Comparison of ENCODE assay signal across 26 cellular contexts in the genomic region with DNA sequence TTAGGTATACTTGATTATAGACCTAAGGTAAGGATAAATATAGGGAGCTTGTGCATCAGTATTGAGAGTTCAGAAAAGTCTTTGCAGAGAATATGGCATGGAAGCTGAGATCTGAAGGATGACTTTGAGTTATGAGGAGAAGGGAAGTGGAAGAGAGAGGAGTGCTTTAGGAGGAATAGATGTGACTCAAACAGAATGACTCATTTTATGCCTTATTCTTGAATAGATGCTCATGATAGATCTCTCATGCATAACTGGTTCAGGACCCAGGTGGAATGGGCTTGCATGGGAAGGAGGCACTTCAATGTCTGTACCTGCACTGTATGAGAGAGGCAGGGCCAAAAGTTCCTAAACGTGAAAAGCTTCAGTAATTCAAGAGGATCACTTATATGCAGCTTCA.
DNase-seq lines count a peak whose midpoint lies in the region; ATAC-seq, FAIRE-seq and TF ChIP-seq lines count a peak whose summit lies in the region.
"Had no signal": no experiment of that assay in that cellular context is flagged by ENCODE, and none has a peak within 500 bp of the region (broad histone marks: within the 10 kb centered on the region; RNA-seq: fewer than 3 reads in every experiment).

No MANE protein-coding gene starts in this region.

- H3K27ac Mint-ChIP-seq in activated naive CD4-positive, alpha-beta T cell treated with anti-CD3 and anti-CD28 coated beads for 36 hours: no peak overlapping the region
- H3K27ac Mint-ChIP-seq: activated CD8-positive, alpha-beta T cell treated with anti-CD3 and anti-CD28 coated beads for 36 hours; CD8-positive, alpha-beta memory T cell; IgD-negative memory B cell; progenitor cell of endocrine pancreas had no signal

- no CpG with 5 or more reads among the region's 1 CpG for WGBS in mesendoderm (ENCODE audit: extremely low coverage, insufficient coverage, low lambda C conversion rate)

- no peaks in the 10 kb centered on the region for H3K9me3 Mint-ChIP-seq in activated naive CD4-positive, alpha-beta T cell treated with anti-CD3 and anti-CD28 coated beads for 36 hours
- H3K9me3 Mint-ChIP-seq: activated CD8-positive, alpha-beta T cell treated with anti-CD3 and anti-CD28 coated beads for 36 hours; CD8-positive, alpha-beta memory T cell; IgD-negative memory B cell had no signal

- H2AK5ac ChIP-seq in mesendoderm (ENCODE audit: low read length): no peak overlapping the region

- TF ChIP-seq CTCF in bronchial epithelial cell (IDR thresholded peaks at IDR 0.05; ENCODE audit: insufficient read depth, low read length, severe bottlenecking): no peak

- no peak overlapping the region for H3K23ac ChIP-seq in mesendoderm (ENCODE audit: low read length)

- H3K4me3 Mint-ChIP-seq in activated naive CD4-positive, alpha-beta T cell treated with anti-CD3 and anti-CD28 coated beads for 36 hours: no peak overlapping the region
- H3K4me3 Mint-ChIP-seq: activated CD8-positive, alpha-beta T cell treated with anti-CD3 and anti-CD28 coated beads for 36 hours; CD8-positive, alpha-beta memory T cell; IgD-negative memory B cell had no signal

- H3K79me2 ChIP-seq in mesendoderm (ENCODE audit: control insufficient read depth, insufficient read depth, low read length): no peaks in the 10 kb centered on the region

- no peak overlapping the region for H3K56ac ChIP-seq in mesendoderm (ENCODE audit: low read length)

- H3K4me2 ChIP-seq in mesendoderm (ENCODE audit: low read length): no peak overlapping the region
- H3K4me2 ChIP-seq: smooth muscle cell had no signal

- H2BK120ac ChIP-seq in mesendoderm (ENCODE audit: low read depth, low read length): no peak overlapping the region

- H2BK15ac ChIP-seq in mesendoderm (replicated peaks; ENCODE audit: low read depth): no peak overlapping the region

- H3K18ac ChIP-seq in mesendoderm (ENCODE audit: low read length): peak overlapping the region; percentile 39

- DNase-seq in EH (ENCODE audit: low read depth) (peak; percentile 43), M059J (ENCODE audit: low read depth) (peak; percentile 45), bronchial epithelial cell (ENCODE audit: low read depth) (peak; percentile 60), mesendoderm (no peak), SKM-1 (lab: John Stamatoyannopoulos, UW; ENCODE audit: unreplicated experiment) (no peak)
- DNase-seq in activated naive CD4-positive, alpha-beta T cell treated with anti-CD3 and anti-CD28 coated beads for 36 hours: no peak
- DNase-seq: activated CD4-positive, CD25-positive, alpha-beta regulatory T cell; activated CD8-positive, alpha-beta T cell treated with anti-CD3 and anti-CD28 coated beads for 36 hours; activated T-cell treated with anti-CD3 and anti-CD28 coated beads, Interleukin-2, amount 50 U/mL, for 1 hour; amniotic stem cell; CD8-positive, alpha-beta memory T cell; central memory CD4-positive, alpha-beta T cell; DND-41; dorsolateral prefrontal cortex; glutamatergic neuron; left lung; MM.1S; NCI-H1694; stimulated activated CD4-positive, alpha-beta T cell treated with anti-CD3 and anti-CD28 coated beads, Interleukin-2, amount 100 ng/mL, for 48 hours; stimulated activated naive CD4-positive, alpha-beta T cell treated with Interleukin-2 at 50 U/mL for 16 hours; T-helper 9 cell; thyroid gland had no signal

- no peak for FAIRE-seq in bronchial epithelial cell (lab: Jason Lieb, UNC)

- no peaks in the 10 kb centered on the region for H3K4me1 ChIP-seq in mesendoderm (ENCODE audit: control insufficient read depth, low read depth, low read length)
- H3K4me1 ChIP-seq: left lung, thyroid gland had no signal

- no peak overlapping the region for H3K9ac ChIP-seq in mesendoderm (ENCODE audit: low read length)

- H3K79me1 ChIP-seq in mesendoderm (ENCODE audit: low read length): no peaks in the 10 kb centered on the region

- H3K27ac ChIP-seq in mesendoderm (ENCODE audit: low read depth, low read length): no peak overlapping the region
- H3K27ac ChIP-seq: dorsolateral prefrontal cortex, left lung, thyroid gland had no signal

- H3K27me3 Mint-ChIP-seq in activated naive CD4-positive, alpha-beta T cell treated with anti-CD3 and anti-CD28 coated beads for 36 hours (ENCODE audit: low read depth): no peaks in the 10 kb centered on the region
- H3K27me3 Mint-ChIP-seq: activated CD8-positive, alpha-beta T cell treated with anti-CD3 and anti-CD28 coated beads for 36 hours; CD8-positive, alpha-beta memory T cell; IgD-negative memory B cell; progenitor cell of endocrine pancreas had no signal

- intact Hi-C loops in activated naive CD4-positive, alpha-beta T cell treated with anti-CD3 and anti-CD28 coated beads for 36 hours (cut with micrococcal nuclease): no loop called here

- peaks cover under 1% of the 10 kb centered on the region for H3K36me3 Mint-ChIP-seq in activated naive CD4-positive, alpha-beta T cell treated with anti-CD3 and anti-CD28 coated beads for 36 hours (ENCODE audit: low read depth)
- H3K36me3 Mint-ChIP-seq: IgD-negative memory B cell had no signal

- peaks cover 3% of the 10 kb centered on the region for H3K4me1 Mint-ChIP-seq in activated naive CD4-positive, alpha-beta T cell treated with anti-CD3 and anti-CD28 coated beads for 36 hours (ENCODE audit: low read depth)
- H3K4me1 Mint-ChIP-seq: CD8-positive, alpha-beta memory T cell; IgD-negative memory B cell had no signal

- no peak overlapping the region for H3K4ac ChIP-seq in mesendoderm (ENCODE audit: low read depth, low read length)

- H3K4me3 ChIP-seq in bronchial epithelial cell (ENCODE audit: low read depth, low read length) (no peak overlapping the region), mesendoderm (ENCODE audit: low read length) (no peak overlapping the region)
- H3K4me3 ChIP-seq: dorsolateral prefrontal cortex, left lung, smooth muscle cell, thyroid gland had no signal

- no peak overlapping the region for H2BK5ac ChIP-seq in mesendoderm (ENCODE audit: low read length)

- H3K36me3 ChIP-seq in bronchial epithelial cell (ENCODE audit: control insufficient read depth, insufficient read depth, low read length): no peaks in the 10 kb centered on the region
- H3K36me3 ChIP-seq in mesendoderm (ENCODE audit: control insufficient read depth, insufficient read depth, low read length): no peaks in the 10 kb centered on the region
- H3K36me3 ChIP-seq: left lung, thyroid gland had no signal

- CTCF ChIA-PET in activated naive CD4-positive, alpha-beta T cell treated with anti-CD3 and anti-CD28 coated beads for 36 hours (lab: Charles Lee): no interaction called here

- H3K27me3 ChIP-seq in bronchial epithelial cell (ENCODE audit: control insufficient read depth, insufficient read depth, low read length) (no peaks in the 10 kb centered on the region), mesendoderm (ENCODE audit: insufficient read depth, low read length, poor library complexity) (no peaks in the 10 kb centered on the region)
- H3K27me3 ChIP-seq: dorsolateral prefrontal cortex, left lung, thyroid gland had no signal

- no peak for ATAC-seq in GM18498 (IDR thresholded peaks at IDR 0.05; ENCODE audit: unreplicated experiment)
- ATAC-seq: activated CD8-positive, alpha-beta T cell treated with anti-CD3 and anti-CD28 coated beads for 36 hours; left lung had no signal

- no peak overlapping the region for H4K5ac ChIP-seq in mesendoderm (ENCODE audit: low read length)

- no peak overlapping the region for H4K8ac ChIP-seq in mesendoderm (ENCODE audit: low read depth, low read length)

Comparison
In these comparisons a context has a peak if more than half of its experiments do, and no peak if none do; other contexts are left out.
1. DNase-seq: peak in EH (single experiment), M059J (single experiment) and bronchial epithelial cell (single experiment); none in mesendoderm (single experiment), SKM-1 (single experiment) and activated naive CD4-positive, alpha-beta T cell treated with anti-CD3 and anti-CD28 coated beads for 36 hours (single experiment).